Comparison of ENCODE assay signal across 8 cellular contexts in the genomic region with DNA sequence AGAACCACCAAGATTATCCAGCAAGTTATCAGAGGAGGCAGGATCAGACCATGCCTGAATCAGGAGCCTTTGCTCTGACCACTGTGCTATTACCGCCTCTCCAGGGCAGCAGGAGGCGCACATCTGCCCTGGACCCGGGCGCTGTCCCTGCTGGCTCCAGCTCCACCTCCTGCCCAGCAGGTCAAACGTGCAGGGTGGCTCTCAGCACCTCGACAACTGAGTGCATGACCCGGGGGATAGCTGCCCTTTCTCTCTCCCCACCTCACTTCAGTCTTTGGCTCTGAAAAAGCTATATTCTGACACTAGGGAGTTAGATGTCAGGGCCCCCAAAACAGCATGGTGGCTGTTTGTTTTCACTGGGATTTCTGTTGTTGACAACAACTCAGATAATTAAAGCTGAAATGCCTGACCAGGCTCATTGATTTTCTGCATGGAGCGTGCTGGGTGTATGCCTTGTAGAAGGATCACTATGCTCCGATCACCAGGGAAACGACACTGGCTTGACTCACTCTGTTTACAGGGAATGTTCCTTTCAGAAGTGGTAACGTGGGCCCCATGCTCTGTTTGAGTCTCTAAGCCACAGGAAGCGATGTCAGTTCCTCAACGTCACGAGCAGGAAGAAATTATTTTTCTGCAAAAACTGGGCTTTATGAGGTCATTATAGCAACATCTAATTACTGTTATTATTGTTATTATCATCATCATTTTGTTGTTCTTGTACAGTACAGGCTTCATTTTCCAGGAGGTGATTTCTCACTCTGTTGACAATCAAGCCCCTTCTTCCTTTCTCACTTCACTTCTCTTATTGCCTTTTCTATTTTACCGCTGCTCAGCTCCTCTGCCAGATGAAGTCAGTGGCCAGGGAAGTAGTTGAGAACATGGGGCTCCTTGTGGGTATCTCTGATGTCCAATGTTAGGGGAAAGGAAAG.
DNase-seq lines count a peak whose midpoint lies in the region; ATAC-seq and TF ChIP-seq lines count a peak whose summit lies in the region.

No MANE protein-coding gene starts in this region.

- H3K4me3 Mint-ChIP-seq in activated CD8-positive, alpha-beta T cell treated with anti-CD3 and anti-CD28 coated beads for 36 hours = peak overlapping the region; percentile 41
- H3K4me3 Mint-ChIP-seq in mesothelial cell of epicardium = no peak overlapping the region

- no peaks in the 10 kb centered on the region for H3K9me3 ChIP-seq in effector memory CD4-positive, alpha-beta T cell (ENCODE audit: control insufficient read depth, low read length)

- peak; percentile 49 for TF ChIP-seq CTCF in GM12874 (IDR thresholded peaks at IDR 0.05; ENCODE audit: insufficient read depth, low read depth, low read length)
- TF ChIP-seq CTCF in activated CD8-positive, alpha-beta T cell treated with anti-CD3 and anti-CD28 coated beads for 36 hours (IDR thresholded peaks at IDR 0.05) = no peak
- TF ChIP-seq CTCF in mesothelial cell of epicardium (IDR thresholded peaks at IDR 0.05; ENCODE audit: unreplicated experiment) = no peak

- no peaks in the 10 kb centered on the region for H3K36me3 ChIP-seq in effector memory CD4-positive, alpha-beta T cell (ENCODE audit: control insufficient read depth, insufficient read depth, low read length)

- CTCF ChIA-PET in activated CD8-positive, alpha-beta T cell treated with anti-CD3 and anti-CD28 coated beads for 36 hours (lab: Charles Lee) = interaction anchor here (0.9 to 5.0 kb wide), 4 partner anchors 8 to 126 kb away, joined by 3 to 39 read pairs (median 5); no protein-coding TSS in a partner anchor

- peaks cover 2% of the 10 kb centered on the region for H3K36me3 Mint-ChIP-seq in activated CD8-positive, alpha-beta T cell treated with anti-CD3 and anti-CD28 coated beads for 36 hours (ENCODE audit: low read depth)
- no peaks in the 10 kb centered on the region for H3K36me3 Mint-ChIP-seq in mesothelial cell of epicardium

- no peaks in the 10 kb centered on the region for H3K27me3 Mint-ChIP-seq in activated CD8-positive, alpha-beta T cell treated with anti-CD3 and anti-CD28 coated beads for 36 hours
- no peaks in the 10 kb centered on the region for H3K27me3 Mint-ChIP-seq in mesothelial cell of epicardium (ENCODE audit: low read depth)

- peaks cover 65% of the 10 kb centered on the region for H3K4me1 ChIP-seq in effector memory CD4-positive, alpha-beta T cell (ENCODE audit: control insufficient read depth, insufficient read depth, low read length, poor library complexity, severe bottlenecking)

- H3K4me1 Mint-ChIP-seq in activated CD8-positive, alpha-beta T cell treated with anti-CD3 and anti-CD28 coated beads for 36 hours (ENCODE audit: low read depth) = peaks cover 94% of the 10 kb centered on the region
- peaks cover 48% of the 10 kb centered on the region for H3K4me1 Mint-ChIP-seq in mesothelial cell of epicardium

- peak overlapping the region; percentile 94 for H3K27ac Mint-ChIP-seq in activated CD8-positive, alpha-beta T cell treated with anti-CD3 and anti-CD28 coated beads for 36 hours
- H3K27ac Mint-ChIP-seq in mesothelial cell of epicardium = peak overlapping the region; percentile 88

- POLR2A ChIA-PET in activated CD8-positive, alpha-beta T cell treated with anti-CD3 and anti-CD28 coated beads for 36 hours (lab: Charles Lee) = interaction anchor here (0.6 to 2.0 kb wide), 6 partner anchors 7 to 130 kb away, joined by 3 to 10 read pairs (median 4); a partner anchor contains a TSS

- intact Hi-C loops in activated CD8-positive, alpha-beta T cell treated with anti-CD3 and anti-CD28 coated beads for 36 hours (cut with micrococcal nuclease) = loop anchor here (5.0 kb wide), 1 partner anchor 61 kb away; no protein-coding TSS in a partner anchor

- peak overlapping the region; percentile 98 for H3K27ac ChIP-seq in effector memory CD4-positive, alpha-beta T cell (ENCODE audit: insufficient read depth, low read length, poor library complexity, severe bottlenecking)

- H3K27me3 ChIP-seq in effector memory CD4-positive, alpha-beta T cell (replicated peaks; ENCODE audit: control insufficient read depth, insufficient read depth, low read length, poor library complexity, severe bottlenecking) = no peaks in the 10 kb centered on the region

- peak overlapping the region; percentile 13 for H3K4me3 ChIP-seq in effector memory CD4-positive, alpha-beta T cell (ENCODE audit: insufficient read depth, low read depth, low read length, poor library complexity, severe bottlenecking)

- peak; percentile 43 for ATAC-seq in activated CD8-positive, alpha-beta T cell treated with anti-CD3 and anti-CD28 coated beads for 36 hours
- no peak for ATAC-seq in GM19328 (IDR thresholded peaks at IDR 0.05; ENCODE audit: unreplicated experiment)

- H3K9me3 Mint-ChIP-seq in activated CD8-positive, alpha-beta T cell treated with anti-CD3 and anti-CD28 coated beads for 36 hours = peaks cover 1% of the 10 kb centered on the region
- no peaks in the 10 kb centered on the region for H3K9me3 Mint-ChIP-seq in mesothelial cell of epicardium

- DNase-seq in NCI-H510A (lab: John Stamatoyannopoulos, UW) (peak; percentile 23), mesothelial cell of epicardium (ENCODE audit: low spot score in 2 of 2, unreplicated experiment in 2 of 2) (no peak), NCI-H187 (lab: John Stamatoyannopoulos, UW) (no peak)
- peak; percentile 79 for DNase-seq in activated CD8-positive, alpha-beta T cell treated with anti-CD3 and anti-CD28 coated beads for 36 hours
- DNase-seq in effector memory CD4-positive, alpha-beta T cell = peak; percentile 79 to 86 (median 81)
- peak; percentile 29 to 53 for DNase-seq in stimulated activated CD8-positive, alpha-beta memory T cell treated with anti-CD3 and anti-CD28 coated beads, Interleukin-15, amount 100 ng/mL, for 4 hours (ENCODE audit: low read depth in 2 of 2)

Comparison
In these comparisons a context has a peak if more than half of its experiments do, and no peak if none do; other contexts are left out.
1. DNase-seq: peak in NCI-H510A (single experiment), activated CD8-positive, alpha-beta T cell treated with anti-CD3 and anti-CD28 coated beads for 36 hours (single experiment), effector memory CD4-positive, alpha-beta T cell (3 of 3) and stimulated activated CD8-positive, alpha-beta memory T cell treated with anti-CD3 and anti-CD28 coated beads, Interleukin-15, amount 100 ng/mL, for 4 hours (2 of 2); none in mesothelial cell of epicardium (0 of 2) and NCI-H187 (0 of 2).